ENCODE assay signal across 17 cellular contexts in the genomic region with DNA sequence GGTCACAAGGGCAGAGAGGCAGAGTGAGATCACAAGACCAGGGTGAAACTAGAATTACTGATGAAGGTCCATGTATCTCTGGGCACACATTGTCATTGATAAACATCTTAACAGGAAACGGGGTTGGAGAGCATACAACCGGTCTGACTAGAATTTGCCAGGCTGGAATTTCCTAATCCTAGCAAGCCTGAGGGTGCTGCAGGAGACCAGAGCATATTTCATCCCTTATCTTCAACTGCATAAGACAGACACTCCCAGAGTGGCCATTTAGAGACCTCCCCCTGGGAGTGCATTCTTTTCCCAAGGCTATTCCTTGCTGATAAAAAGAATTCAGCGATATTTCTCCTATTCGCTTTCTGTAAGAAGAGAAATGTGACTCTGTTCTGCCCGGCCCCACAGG.
A peak's percentile ranks its signal among the peaks of the same experiment; 100 is the strongest.
DNase-seq lines count a peak whose midpoint lies in the region; TF ChIP-seq lines count a peak whose summit lies in the region.
"Had no signal": no experiment of that assay in that cellular context is flagged by ENCODE, and none has a peak within 500 bp of the region (broad histone marks: within the 10 kb centered on the region; RNA-seq: fewer than 3 reads in every experiment).

No MANE protein-coding gene starts in this region.

- no peak overlapping the region for H3K23ac ChIP-seq in trophoblast cell (ENCODE audit: low read length)

- TF ChIP-seq CTCF in PC-9 (conservative IDR thresholded peaks at IDR 0.05) = no peak

- H4K91ac ChIP-seq in trophoblast cell (ENCODE audit: low read depth, low read length) = no peak overlapping the region

- no CpG with 5 or more reads among the region's 5 CpGs for WGBS in trophoblast cell (ENCODE audit: extremely low coverage, insufficient coverage, insufficient read length)

- CTCF ChIA-PET in PC-9 (lab: Charles Lee) = no interaction called here

- no peak overlapping the region for H2BK120ac ChIP-seq in trophoblast cell (ENCODE audit: insufficient read depth, low read length, poor library complexity)

- POLR2A ChIA-PET in PC-9 (lab: Charles Lee; ENCODE audit: unreplicated experiment) = no interaction called here

- intact Hi-C loops in PC-9 (cut with micrococcal nuclease; ENCODE audit: unreplicated experiment) = no loop called here

- H2AK5ac ChIP-seq in trophoblast cell (ENCODE audit: low read length) = no peak overlapping the region

- H4K8ac ChIP-seq in trophoblast cell (ENCODE audit: low read depth, low read length) = no peak overlapping the region

- H3K79me2 ChIP-seq in PC-9 (ENCODE audit: low read depth) = no peaks in the 10 kb centered on the region
- no peaks in the 10 kb centered on the region for H3K79me2 ChIP-seq in trophoblast cell (ENCODE audit: control insufficient read depth, insufficient read depth, low read length, poor library complexity)

- H3K9me3 ChIP-seq in PC-9 (ENCODE audit: insufficient read depth, low read depth) = peaks cover 12% of the 10 kb centered on the region; the same call in 1 of the 2 replicates
- H3K9me3 ChIP-seq in trophoblast cell (ENCODE audit: insufficient read depth, low read depth, low read length) = peaks cover 1% of the 10 kb centered on the region

- peak; percentile 35 for DNase-seq in DMS53 treated with DMSO at 0.1 percent for 48 hours (lab: John Stamatoyannopoulos, UW; ENCODE audit: unreplicated experiment)
- DNase-seq in KBM-7 = peak; percentile 13
- peak; percentile 9 to 59 for DNase-seq in PC-9
- peak; percentile 44 to 65 for DNase-seq in trophoblast cell
- DNase-seq in NAMALWA (ENCODE audit: low spot score) = no peak
- no peak for DNase-seq in stimulated activated naive CD4-positive, alpha-beta T cell (lab: John Stamatoyannopoulos, UW)
- DNase-seq in NCI-H146 (lab: John Stamatoyannopoulos, UW) = no peak
- DNase-seq: CD4-positive, alpha-beta T cell; GF-D8; HCEC 1CT; MM.1S; NCI-H1105; NCI-H1694 treated with DMSO at 0.1 percent for 48 hours; NCI-H2171; NCI-H446 treated with DMSO at 0.1 percent for 48 hours; NCI-H82; SHP77 had no signal

- H3K4me3 ChIP-seq in PC-9 = no peak overlapping the region
- no peak overlapping the region for H3K4me3 ChIP-seq in trophoblast cell (ENCODE audit: low read depth, low read length)

- no peak overlapping the region for H3K4ac ChIP-seq in trophoblast cell (ENCODE audit: low read depth, low read length)

- H3K79me1 ChIP-seq in trophoblast cell (ENCODE audit: low read length) = no peaks in the 10 kb centered on the region

- H2AFZ ChIP-seq in PC-9 (no peak overlapping the region), trophoblast cell (ENCODE audit: insufficient read depth, low read length, poor library complexity) (no peak overlapping the region)

- no peak overlapping the region for H2BK12ac ChIP-seq in trophoblast cell (ENCODE audit: low read length)

- no peaks in the 10 kb centered on the region for H3K4me1 ChIP-seq in PC-9 (replicated peaks; ENCODE audit: insufficient read depth)
- H3K4me1 ChIP-seq in trophoblast cell (ENCODE audit: control insufficient read depth in 1 of 2, insufficient read depth in 2 of 2, low read length in 2 of 2) = no peaks in the 10 kb centered on the region

- H2BK5ac ChIP-seq in trophoblast cell (ENCODE audit: low read depth, low read length, poor library complexity) = no peak overlapping the region

- H3F3A ChIP-seq in PC-9 (ENCODE audit: insufficient read depth, low read depth) = no peaks in the 10 kb centered on the region

- no peak overlapping the region for H4K12ac ChIP-seq in trophoblast cell (ENCODE audit: low read depth, low read length)

- no peak overlapping the region for H3K9ac ChIP-seq in trophoblast cell (ENCODE audit: low read length)

- no peak overlapping the region for H3K4me2 ChIP-seq in PC-9
- no peak overlapping the region for H3K4me2 ChIP-seq in trophoblast cell (ENCODE audit: low read length)

- no peaks in the 10 kb centered on the region for H3K9me2 ChIP-seq in PC-9 (ENCODE audit: insufficient read depth)

- H3K27me3 ChIP-seq in PC-9 (ENCODE audit: insufficient read depth, low read depth) = no peaks in the 10 kb centered on the region
- no peaks in the 10 kb centered on the region for H3K27me3 ChIP-seq in trophoblast cell (ENCODE audit: insufficient read depth, low read length)

- H4K20me1 ChIP-seq in PC-9 (ENCODE audit: insufficient read depth) = no peaks in the 10 kb centered on the region

- no TSS peak for BruUV-seq in PC-9 (replicated peaks; lab: Mats Ljungman, UMichigan)

- H3K36me3 ChIP-seq in PC-9 (ENCODE audit: low read depth) (no peaks in the 10 kb centered on the region), trophoblast cell (ENCODE audit: control insufficient read depth in 1 of 2, insufficient read depth in 2 of 2, low read length in 2 of 2) (no peaks in the 10 kb centered on the region)

- H3K27ac ChIP-seq in PC-9 (no peak overlapping the region), trophoblast cell (ENCODE audit: low read depth, low read length) (no peak overlapping the region)

- H3K14ac ChIP-seq in trophoblast cell (ENCODE audit: low read length) = no peak overlapping the region

- in situ Hi-C loops in KBM-7 (cut with MboI; ENCODE audit: low pct_unique_long_range_greater_than_20kb, low sequenced_read_pairs) = no loop called here

- H3K18ac ChIP-seq in trophoblast cell (ENCODE audit: low read length) = no peak overlapping the region

Comparison
In these comparisons a context has a peak if more than half of its experiments do, and no peak if none do; other contexts are left out.
1. DNase-seq: peak in DMS53 treated with DMSO at 0.1 percent for 48 hours (single experiment), KBM-7 (single experiment), PC-9 (2 of 2) and trophoblast cell (2 of 2); none in NAMALWA (single experiment), stimulated activated naive CD4-positive, alpha-beta T cell (0 of 6) and NCI-H146 (single experiment).